Comparison of ENCODE assay signal across 1 cellular context in genomic region chr17:62126292-62126691, GRCh38.
TF ChIP-seq lines count a peak whose summit lies in the region.

No MANE protein-coding gene starts in this region.

TF ChIP-seq in K562, 482 proteins besides CTCF, POLR2A, EP300 and RAD21 (continued from another document and continues in another):
- TF ChIP-seq ARID1B (IDR thresholded peaks at IDR 0.05) (peak; percentile 40; the same call in 1 of the 2 replicates), GATAD2B (IDR thresholded peaks at IDR 0.05; ENCODE audit: borderline replicate concordance) (no peak), TBL1XR1 (IDR thresholded peaks at IDR 0.05; ENCODE audit: low read length in 2 of 2) (no peak), TAL1 (IDR thresholded peaks at IDR 0.05) (peak; percentile 37; the same call in 1 of the 2 replicates), ZNF384 (IDR thresholded peaks at IDR 0.05; ENCODE audit: low read depth, low read length) (no peak), DNMT1 (IDR thresholded peaks at IDR 0.05) (no peak), ZNF707 (CRISPR knock-in tag; conservative IDR thresholded peaks at IDR 0.05) (no peak), MEIS2 (IDR thresholded peaks at IDR 0.05; ENCODE audit: partially characterized antibody) (no peak), KDM5B (IDR thresholded peaks at IDR 0.05; ENCODE audit: insufficient replicate concordance, low read depth, low read length) (no peak), NCOA6 (IDR thresholded peaks at IDR 0.05) (no peak), ESRRA (IDR thresholded peaks at IDR 0.05; ENCODE audit: borderline replicate concordance, low read depth) (no peak), TAF15 (IDR thresholded peaks at IDR 0.05; ENCODE audit: low read depth, low read length) (no peak), SIX5 (IDR thresholded peaks at IDR 0.05; ENCODE audit: borderline replicate concordance in 1 of 2, insufficient read depth in 1 of 2, low read depth in 1 of 2, low read length in 2 of 2) (no peak), TAF1 (IDR thresholded peaks at IDR 0.05; ENCODE audit: control insufficient read depth, extremely low read depth, insufficient read depth, low read length, severe bottlenecking) (no peak), BRD4 (IDR thresholded peaks at IDR 0.05) (no peak), SRSF9 (IDR thresholded peaks at IDR 0.05; ENCODE audit: borderline replicate concordance, low read depth, low read length) (no peak), MED1 (CRISPR knock-in tag; IDR thresholded peaks at IDR 0.05; ENCODE audit: borderline replicate concordance) (no peak), LARP7 (IDR thresholded peaks at IDR 0.05) (no peak), PKNOX1 (IDR thresholded peaks at IDR 0.05) (peak; percentile 57), TSC22D4 (tag; IDR thresholded peaks at IDR 0.05) (no peak), RFX7 (CRISPR knock-in tag; IDR thresholded peaks at IDR 0.05) (no peak), KDM1A (IDR thresholded peaks at IDR 0.05) (peak; percentile 36 to 62; a peak in 2 of 4 replicates), NUFIP1 (IDR thresholded peaks at IDR 0.05; ENCODE audit: partially characterized antibody) (no peak), ELK1 (CRISPR knock-in tag; IDR thresholded peaks at IDR 0.05) (no peak)
- TF ChIP-seq, protein P1, sequence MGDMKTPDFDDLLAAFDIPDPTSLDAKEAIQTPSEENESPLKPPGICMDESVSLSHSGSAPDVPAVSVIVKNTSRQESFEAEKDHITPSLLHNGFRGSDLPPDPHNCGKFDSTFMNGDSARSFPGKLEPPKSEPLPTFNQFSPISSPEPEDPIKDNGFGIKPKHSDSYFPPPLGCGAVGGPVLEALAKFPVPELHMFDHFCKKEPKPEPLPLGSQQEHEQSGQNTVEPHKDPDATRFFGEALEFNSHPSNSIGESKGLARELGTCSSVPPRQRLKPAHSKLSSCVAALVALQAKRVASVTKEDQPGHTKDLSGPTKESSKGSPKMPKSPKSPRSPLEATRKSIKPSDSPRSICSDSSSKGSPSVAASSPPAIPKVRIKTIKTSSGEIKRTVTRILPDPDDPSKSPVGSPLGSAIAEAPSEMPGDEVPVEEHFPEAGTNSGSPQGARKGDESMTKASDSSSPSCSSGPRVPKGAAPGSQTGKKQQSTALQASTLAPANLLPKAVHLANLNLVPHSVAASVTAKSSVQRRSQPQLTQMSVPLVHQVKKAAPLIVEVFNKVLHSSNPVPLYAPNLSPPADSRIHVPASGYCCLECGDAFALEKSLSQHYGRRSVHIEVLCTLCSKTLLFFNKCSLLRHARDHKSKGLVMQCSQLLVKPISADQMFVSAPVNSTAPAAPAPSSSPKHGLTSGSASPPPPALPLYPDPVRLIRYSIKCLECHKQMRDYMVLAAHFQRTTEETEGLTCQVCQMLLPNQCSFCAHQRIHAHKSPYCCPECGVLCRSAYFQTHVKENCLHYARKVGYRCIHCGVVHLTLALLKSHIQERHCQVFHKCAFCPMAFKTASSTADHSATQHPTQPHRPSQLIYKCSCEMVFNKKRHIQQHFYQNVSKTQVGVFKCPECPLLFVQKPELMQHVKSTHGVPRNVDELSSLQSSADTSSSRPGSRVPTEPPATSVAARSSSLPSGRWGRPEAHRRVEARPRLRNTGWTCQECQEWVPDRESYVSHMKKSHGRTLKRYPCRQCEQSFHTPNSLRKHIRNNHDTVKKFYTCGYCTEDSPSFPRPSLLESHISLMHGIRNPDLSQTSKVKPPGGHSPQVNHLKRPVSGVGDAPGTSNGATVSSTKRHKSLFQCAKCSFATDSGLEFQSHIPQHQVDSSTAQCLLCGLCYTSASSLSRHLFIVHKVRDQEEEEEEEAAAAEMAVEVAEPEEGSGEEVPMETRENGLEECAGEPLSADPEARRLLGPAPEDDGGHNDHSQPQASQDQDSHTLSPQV (IDR thresholded peaks at IDR 0.05) = no peak
- TF ChIP-seq, protein P2, sequence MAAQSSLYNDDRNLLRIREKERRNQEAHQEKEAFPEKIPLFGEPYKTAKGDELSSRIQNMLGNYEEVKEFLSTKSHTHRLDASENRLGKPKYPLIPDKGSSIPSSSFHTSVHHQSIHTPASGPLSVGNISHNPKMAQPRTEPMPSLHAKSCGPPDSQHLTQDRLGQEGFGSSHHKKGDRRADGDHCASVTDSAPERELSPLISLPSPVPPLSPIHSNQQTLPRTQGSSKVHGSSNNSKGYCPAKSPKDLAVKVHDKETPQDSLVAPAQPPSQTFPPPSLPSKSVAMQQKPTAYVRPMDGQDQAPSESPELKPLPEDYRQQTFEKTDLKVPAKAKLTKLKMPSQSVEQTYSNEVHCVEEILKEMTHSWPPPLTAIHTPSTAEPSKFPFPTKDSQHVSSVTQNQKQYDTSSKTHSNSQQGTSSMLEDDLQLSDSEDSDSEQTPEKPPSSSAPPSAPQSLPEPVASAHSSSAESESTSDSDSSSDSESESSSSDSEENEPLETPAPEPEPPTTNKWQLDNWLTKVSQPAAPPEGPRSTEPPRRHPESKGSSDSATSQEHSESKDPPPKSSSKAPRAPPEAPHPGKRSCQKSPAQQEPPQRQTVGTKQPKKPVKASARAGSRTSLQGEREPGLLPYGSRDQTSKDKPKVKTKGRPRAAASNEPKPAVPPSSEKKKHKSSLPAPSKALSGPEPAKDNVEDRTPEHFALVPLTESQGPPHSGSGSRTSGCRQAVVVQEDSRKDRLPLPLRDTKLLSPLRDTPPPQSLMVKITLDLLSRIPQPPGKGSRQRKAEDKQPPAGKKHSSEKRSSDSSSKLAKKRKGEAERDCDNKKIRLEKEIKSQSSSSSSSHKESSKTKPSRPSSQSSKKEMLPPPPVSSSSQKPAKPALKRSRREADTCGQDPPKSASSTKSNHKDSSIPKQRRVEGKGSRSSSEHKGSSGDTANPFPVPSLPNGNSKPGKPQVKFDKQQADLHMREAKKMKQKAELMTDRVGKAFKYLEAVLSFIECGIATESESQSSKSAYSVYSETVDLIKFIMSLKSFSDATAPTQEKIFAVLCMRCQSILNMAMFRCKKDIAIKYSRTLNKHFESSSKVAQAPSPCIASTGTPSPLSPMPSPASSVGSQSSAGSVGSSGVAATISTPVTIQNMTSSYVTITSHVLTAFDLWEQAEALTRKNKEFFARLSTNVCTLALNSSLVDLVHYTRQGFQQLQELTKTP (IDR thresholded peaks at IDR 0.05; ENCODE audit: low read depth in 1 of 2, partially characterized antibody in 2 of 2) = no peak
- TF ChIP-seq, protein P3, sequence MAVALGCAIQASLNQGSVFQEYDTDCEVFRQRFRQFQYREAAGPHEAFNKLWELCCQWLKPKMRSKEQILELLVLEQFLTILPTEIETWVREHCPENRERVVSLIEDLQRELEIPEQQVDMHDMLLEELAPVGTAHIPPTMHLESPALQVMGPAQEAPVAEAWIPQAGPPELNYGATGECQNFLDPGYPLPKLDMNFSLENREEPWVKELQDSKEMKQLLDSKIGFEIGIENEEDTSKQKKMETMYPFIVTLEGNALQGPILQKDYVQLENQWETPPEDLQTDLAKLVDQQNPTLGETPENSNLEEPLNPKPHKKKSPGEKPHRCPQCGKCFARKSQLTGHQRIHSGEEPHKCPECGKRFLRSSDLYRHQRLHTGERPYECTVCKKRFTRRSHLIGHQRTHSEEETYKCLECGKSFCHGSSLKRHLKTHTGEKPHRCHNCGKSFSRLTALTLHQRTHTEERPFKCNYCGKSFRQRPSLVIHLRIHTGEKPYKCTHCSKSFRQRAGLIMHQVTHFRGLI (CRISPR knock-in tag; IDR thresholded peaks at IDR 0.05) = no peak
- TF ChIP-seq, protein P4, sequence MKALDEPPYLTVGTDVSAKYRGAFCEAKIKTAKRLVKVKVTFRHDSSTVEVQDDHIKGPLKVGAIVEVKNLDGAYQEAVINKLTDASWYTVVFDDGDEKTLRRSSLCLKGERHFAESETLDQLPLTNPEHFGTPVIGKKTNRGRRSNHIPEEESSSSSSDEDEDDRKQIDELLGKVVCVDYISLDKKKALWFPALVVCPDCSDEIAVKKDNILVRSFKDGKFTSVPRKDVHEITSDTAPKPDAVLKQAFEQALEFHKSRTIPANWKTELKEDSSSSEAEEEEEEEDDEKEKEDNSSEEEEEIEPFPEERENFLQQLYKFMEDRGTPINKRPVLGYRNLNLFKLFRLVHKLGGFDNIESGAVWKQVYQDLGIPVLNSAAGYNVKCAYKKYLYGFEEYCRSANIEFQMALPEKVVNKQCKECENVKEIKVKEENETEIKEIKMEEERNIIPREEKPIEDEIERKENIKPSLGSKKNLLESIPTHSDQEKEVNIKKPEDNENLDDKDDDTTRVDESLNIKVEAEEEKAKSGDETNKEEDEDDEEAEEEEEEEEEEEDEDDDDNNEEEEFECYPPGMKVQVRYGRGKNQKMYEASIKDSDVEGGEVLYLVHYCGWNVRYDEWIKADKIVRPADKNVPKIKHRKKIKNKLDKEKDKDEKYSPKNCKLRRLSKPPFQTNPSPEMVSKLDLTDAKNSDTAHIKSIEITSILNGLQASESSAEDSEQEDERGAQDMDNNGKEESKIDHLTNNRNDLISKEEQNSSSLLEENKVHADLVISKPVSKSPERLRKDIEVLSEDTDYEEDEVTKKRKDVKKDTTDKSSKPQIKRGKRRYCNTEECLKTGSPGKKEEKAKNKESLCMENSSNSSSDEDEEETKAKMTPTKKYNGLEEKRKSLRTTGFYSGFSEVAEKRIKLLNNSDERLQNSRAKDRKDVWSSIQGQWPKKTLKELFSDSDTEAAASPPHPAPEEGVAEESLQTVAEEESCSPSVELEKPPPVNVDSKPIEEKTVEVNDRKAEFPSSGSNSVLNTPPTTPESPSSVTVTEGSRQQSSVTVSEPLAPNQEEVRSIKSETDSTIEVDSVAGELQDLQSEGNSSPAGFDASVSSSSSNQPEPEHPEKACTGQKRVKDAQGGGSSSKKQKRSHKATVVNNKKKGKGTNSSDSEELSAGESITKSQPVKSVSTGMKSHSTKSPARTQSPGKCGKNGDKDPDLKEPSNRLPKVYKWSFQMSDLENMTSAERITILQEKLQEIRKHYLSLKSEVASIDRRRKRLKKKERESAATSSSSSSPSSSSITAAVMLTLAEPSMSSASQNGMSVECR (CRISPR knock-in tag; IDR thresholded peaks at IDR 0.05) = no peak
- TF ChIP-seq, protein P5, sequence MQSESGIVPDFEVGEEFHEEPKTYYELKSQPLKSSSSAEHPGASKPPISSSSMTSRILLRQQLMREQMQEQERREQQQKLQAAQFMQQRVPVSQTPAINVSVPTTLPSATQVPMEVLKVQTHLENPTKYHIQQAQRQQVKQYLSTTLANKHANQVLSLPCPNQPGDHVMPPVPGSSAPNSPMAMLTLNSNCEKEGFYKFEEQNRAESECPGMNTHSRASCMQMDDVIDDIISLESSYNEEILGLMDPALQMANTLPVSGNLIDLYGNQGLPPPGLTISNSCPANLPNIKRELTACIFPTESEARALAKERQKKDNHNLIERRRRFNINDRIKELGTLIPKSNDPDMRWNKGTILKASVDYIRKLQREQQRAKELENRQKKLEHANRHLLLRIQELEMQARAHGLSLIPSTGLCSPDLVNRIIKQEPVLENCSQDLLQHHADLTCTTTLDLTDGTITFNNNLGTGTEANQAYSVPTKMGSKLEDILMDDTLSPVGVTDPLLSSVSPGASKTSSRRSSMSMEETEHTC (IDR thresholded peaks at IDR 0.05) = no peak
- TF ChIP-seq, protein P6, sequence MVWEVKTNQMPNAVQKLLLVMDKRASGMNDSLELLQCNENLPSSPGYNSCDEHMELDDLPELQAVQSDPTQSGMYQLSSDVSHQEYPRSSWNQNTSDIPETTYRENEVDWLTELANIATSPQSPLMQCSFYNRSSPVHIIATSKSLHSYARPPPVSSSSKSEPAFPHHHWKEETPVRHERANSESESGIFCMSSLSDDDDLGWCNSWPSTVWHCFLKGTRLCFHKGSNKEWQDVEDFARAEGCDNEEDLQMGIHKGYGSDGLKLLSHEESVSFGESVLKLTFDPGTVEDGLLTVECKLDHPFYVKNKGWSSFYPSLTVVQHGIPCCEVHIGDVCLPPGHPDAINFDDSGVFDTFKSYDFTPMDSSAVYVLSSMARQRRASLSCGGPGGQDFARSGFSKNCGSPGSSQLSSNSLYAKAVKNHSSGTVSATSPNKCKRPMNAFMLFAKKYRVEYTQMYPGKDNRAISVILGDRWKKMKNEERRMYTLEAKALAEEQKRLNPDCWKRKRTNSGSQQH (CRISPR knock-in tag; IDR thresholded peaks at IDR 0.05) = no peak
- TF ChIP-seq, protein P7, sequence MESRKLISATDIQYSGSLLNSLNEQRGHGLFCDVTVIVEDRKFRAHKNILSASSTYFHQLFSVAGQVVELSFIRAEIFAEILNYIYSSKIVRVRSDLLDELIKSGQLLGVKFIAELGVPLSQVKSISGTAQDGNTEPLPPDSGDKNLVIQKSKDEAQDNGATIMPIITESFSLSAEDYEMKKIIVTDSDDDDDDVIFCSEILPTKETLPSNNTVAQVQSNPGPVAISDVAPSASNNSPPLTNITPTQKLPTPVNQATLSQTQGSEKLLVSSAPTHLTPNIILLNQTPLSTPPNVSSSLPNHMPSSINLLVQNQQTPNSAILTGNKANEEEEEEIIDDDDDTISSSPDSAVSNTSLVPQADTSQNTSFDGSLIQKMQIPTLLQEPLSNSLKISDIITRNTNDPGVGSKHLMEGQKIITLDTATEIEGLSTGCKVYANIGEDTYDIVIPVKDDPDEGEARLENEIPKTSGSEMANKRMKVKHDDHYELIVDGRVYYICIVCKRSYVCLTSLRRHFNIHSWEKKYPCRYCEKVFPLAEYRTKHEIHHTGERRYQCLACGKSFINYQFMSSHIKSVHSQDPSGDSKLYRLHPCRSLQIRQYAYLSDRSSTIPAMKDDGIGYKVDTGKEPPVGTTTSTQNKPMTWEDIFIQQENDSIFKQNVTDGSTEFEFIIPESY (CRISPR knock-in tag; IDR thresholded peaks at IDR 0.05) = no peak
- TF ChIP-seq, protein P8, sequence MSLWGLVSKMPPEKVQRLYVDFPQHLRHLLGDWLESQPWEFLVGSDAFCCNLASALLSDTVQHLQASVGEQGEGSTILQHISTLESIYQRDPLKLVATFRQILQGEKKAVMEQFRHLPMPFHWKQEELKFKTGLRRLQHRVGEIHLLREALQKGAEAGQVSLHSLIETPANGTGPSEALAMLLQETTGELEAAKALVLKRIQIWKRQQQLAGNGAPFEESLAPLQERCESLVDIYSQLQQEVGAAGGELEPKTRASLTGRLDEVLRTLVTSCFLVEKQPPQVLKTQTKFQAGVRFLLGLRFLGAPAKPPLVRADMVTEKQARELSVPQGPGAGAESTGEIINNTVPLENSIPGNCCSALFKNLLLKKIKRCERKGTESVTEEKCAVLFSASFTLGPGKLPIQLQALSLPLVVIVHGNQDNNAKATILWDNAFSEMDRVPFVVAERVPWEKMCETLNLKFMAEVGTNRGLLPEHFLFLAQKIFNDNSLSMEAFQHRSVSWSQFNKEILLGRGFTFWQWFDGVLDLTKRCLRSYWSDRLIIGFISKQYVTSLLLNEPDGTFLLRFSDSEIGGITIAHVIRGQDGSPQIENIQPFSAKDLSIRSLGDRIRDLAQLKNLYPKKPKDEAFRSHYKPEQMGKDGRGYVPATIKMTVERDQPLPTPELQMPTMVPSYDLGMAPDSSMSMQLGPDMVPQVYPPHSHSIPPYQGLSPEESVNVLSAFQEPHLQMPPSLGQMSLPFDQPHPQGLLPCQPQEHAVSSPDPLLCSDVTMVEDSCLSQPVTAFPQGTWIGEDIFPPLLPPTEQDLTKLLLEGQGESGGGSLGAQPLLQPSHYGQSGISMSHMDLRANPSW (CRISPR knock-in tag; IDR thresholded peaks at IDR 0.05) = no peak
